19 cellular contexts compared by ENCODE assay signal in the genomic region with DNA sequence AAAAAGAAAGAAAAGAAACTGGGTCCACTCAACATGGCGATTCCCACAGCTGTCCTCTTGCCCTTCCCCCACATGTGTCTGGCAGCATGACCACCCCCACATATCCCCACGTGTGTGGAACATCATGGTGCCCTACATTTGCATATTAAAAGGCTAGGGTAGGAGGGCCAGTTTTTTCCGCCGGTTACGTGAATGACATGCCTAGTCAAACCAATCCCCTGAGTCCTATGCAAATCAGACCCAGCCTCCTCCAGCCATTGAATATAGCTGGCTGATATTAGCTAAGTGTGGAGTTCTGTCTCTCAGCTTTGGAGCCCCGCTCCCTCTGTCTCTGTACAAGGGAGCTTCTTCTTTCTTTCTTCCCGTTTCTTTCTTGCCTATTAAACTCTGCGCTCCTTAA. TPM values are rescaled to one million over a fixed set of nuclear protein-coding genes. Genes with fewer than 3 reads are reported as not detected.
DNase-seq lines count a peak whose midpoint lies in the region; ATAC-seq and TF ChIP-seq lines count a peak whose summit lies in the region.
"Had no signal": no experiment of that assay in that cellular context is flagged by ENCODE, and none has a peak within 500 bp of the region (broad histone marks: within the 10 kb centered on the region; RNA-seq: fewer than 3 reads in every experiment).

No MANE protein-coding gene starts in this region.

- H3K9me3 Mint-ChIP-seq in CD8-positive, alpha-beta T cell, result no peaks in the 10 kb centered on the region
- H3K9me3 Mint-ChIP-seq: activated naive CD4-positive, alpha-beta T cell treated with anti-CD3 and anti-CD28 coated beads, Interleukin-2, amount 10 ng/mL, durations not matched to agents 7 days and 5 days had no signal

- no peak overlapping the region for H3K4me2 ChIP-seq in neuronal stem cell (ENCODE audit: insufficient read depth, low read length, poor library complexity, severe bottlenecking)

- TF ChIP-seq CTCF in CD8-positive, alpha-beta T cell (IDR thresholded peaks at IDR 0.05), result no peak

- CTCF ChIA-PET in CD8-positive, alpha-beta T cell (lab: Charles Lee), result no interaction called here

- intact Hi-C loops in CD8-positive, alpha-beta T cell (cut with DNase I, micrococcal nuclease), result no loop called here
- intact Hi-C loops in right cardiac atrium (cut with DNase I), result no loop called here

- H3K4me3 Mint-ChIP-seq in CD8-positive, alpha-beta T cell, result no peak overlapping the region
- H3K4me3 Mint-ChIP-seq: activated naive CD4-positive, alpha-beta T cell treated with anti-CD3 and anti-CD28 coated beads, Interleukin-2, amount 10 ng/mL, durations not matched to agents 7 days and 5 days had no signal

- H2BK15ac ChIP-seq in neuronal stem cell (ENCODE audit: low read length), result no peak overlapping the region

- no CpG with 5 or more reads among the region's 8 CpGs for WGBS in neuronal stem cell (ENCODE audit: extremely low coverage in 2 of 2, insufficient read length in 2 of 2, insufficient replicate concordance in 1 of 2), 2 donors
- 79% methylated on average over 8 of the region's 8 CpGs for WGBS in right cardiac atrium

- H3K27me3 Mint-ChIP-seq in CD8-positive, alpha-beta T cell (ENCODE audit: low read depth), result peaks cover 18% of the 10 kb centered on the region

- H3K36me3 ChIP-seq in HUES48 (ENCODE audit: control insufficient read depth, insufficient read depth, low read length) (no peaks in the 10 kb centered on the region), neuronal stem cell (replicated peaks in 1 of 2; ENCODE audit: control insufficient read depth in 2 of 2, insufficient read depth in 2 of 2, low read length in 2 of 2) (no peaks in the 10 kb centered on the region)
- H3K36me3 ChIP-seq in CD8-positive, alpha-beta T cell (ENCODE audit: insufficient read depth, low read length), result no peaks in the 10 kb centered on the region
- H3K36me3 ChIP-seq: breast epithelium, lower lobe of right lung, sigmoid colon, WERI-Rb-1 had no signal

- peaks cover 26% of the 10 kb centered on the region for H3K4me1 ChIP-seq in HUES48 (ENCODE audit: control insufficient read depth, insufficient read depth, low read length)
- H3K4me1 ChIP-seq in neuronal stem cell (ENCODE audit: control insufficient read depth in 2 of 2, insufficient read depth in 1 of 2, low read depth in 1 of 2, low read length in 2 of 2), result peaks cover 2 to 3% of the 10 kb centered on the region in 2 donors
- no peaks in the 10 kb centered on the region for H3K4me1 ChIP-seq in CD8-positive, alpha-beta T cell (ENCODE audit: insufficient read depth, low read length)
- H3K4me1 ChIP-seq in right cardiac atrium (ENCODE audit: control insufficient read depth, insufficient read depth, low read length), result peaks cover 2% of the 10 kb centered on the region
- H3K4me1 ChIP-seq: breast epithelium, lower lobe of right lung had no signal

- H3K27ac ChIP-seq in HUES48 (ENCODE audit: low read depth, low read length) (peak overlapping the region; percentile 83), neuronal stem cell (replicated peaks; ENCODE audit: low read length) (no peak overlapping the region), right cardiac atrium (ENCODE audit: low read length) (no peak overlapping the region)
- H3K27ac ChIP-seq in CD8-positive, alpha-beta T cell (ENCODE audit: low read depth, low read length), result no peak overlapping the region
- H3K27ac ChIP-seq: breast epithelium, lower lobe of right lung, sigmoid colon, WERI-Rb-1 had no signal

- H4K8ac ChIP-seq in neuronal stem cell (ENCODE audit: low read depth, low read length), result no peak overlapping the region

- no peak overlapping the region for H3K23ac ChIP-seq in neuronal stem cell (ENCODE audit: low read depth, low read length, poor library complexity)

- H3K27me3 ChIP-seq in HUES48 (ENCODE audit: control insufficient read depth, insufficient read depth, low read length) (no peaks in the 10 kb centered on the region), neuronal stem cell (ENCODE audit: control insufficient read depth in 3 of 3, insufficient read depth in 3 of 3, low read depth in 1 of 3, low read length in 3 of 3) (peaks cover 0 to 4% (median 0%) of the 10 kb centered on the region in 3 experiments), right cardiac atrium (ENCODE audit: control insufficient read depth, insufficient read depth) (no peaks in the 10 kb centered on the region)
- H3K27me3 ChIP-seq in CD8-positive, alpha-beta T cell (ENCODE audit: insufficient read depth, low read length), result no peaks in the 10 kb centered on the region
- H3K27me3 ChIP-seq: breast epithelium, sigmoid colon had no signal

- H2BK120ac ChIP-seq in neuronal stem cell (ENCODE audit: low read depth, low read length), result no peak overlapping the region

- no peaks in the 10 kb centered on the region for H3K9me3 ChIP-seq in HUES48 (ENCODE audit: control insufficient read depth, insufficient read depth, low read length)
- H3K9me3 ChIP-seq in neuronal stem cell (replicated peaks in 1 of 2; ENCODE audit: control insufficient read depth in 2 of 2, insufficient read depth in 1 of 2, low read depth in 1 of 2, low read length in 2 of 2), result no peaks in the 10 kb centered on the region
- no peaks in the 10 kb centered on the region for H3K9me3 ChIP-seq in CD8-positive, alpha-beta T cell (ENCODE audit: low read length)
- no peaks in the 10 kb centered on the region for H3K9me3 ChIP-seq in right cardiac atrium (ENCODE audit: control insufficient read depth, low read length)
- H3K9me3 ChIP-seq: breast epithelium, lower lobe of right lung, sigmoid colon had no signal

- H3K79me1 ChIP-seq in neuronal stem cell (ENCODE audit: low read depth, low read length), result no peaks in the 10 kb centered on the region

- H2BK5ac ChIP-seq in neuronal stem cell (ENCODE audit: low read length), result no peak overlapping the region

- ATAC-seq in GM21529 (IDR thresholded peaks at IDR 0.05; ENCODE audit: unreplicated experiment), result no peak
- ATAC-seq in CD8-positive, alpha-beta T cell, result no peak
- ATAC-seq in right cardiac atrium, result no peak
- ATAC-seq: lower lobe of right lung had no signal

- H3K9ac ChIP-seq in HUES48 (ENCODE audit: low read depth, low read length) (no peak overlapping the region), neuronal stem cell (ENCODE audit: low read depth, low read length, poor library complexity) (no peak overlapping the region)

- peak overlapping the region; percentile 82 for H2AFZ ChIP-seq in neuronal stem cell (ENCODE audit: low read length)

- H3K4me3 ChIP-seq in HUES48 (ENCODE audit: low read depth, low read length) (0 out of 2 replicates have a peak overlapping the region, but pooled peaks have one; percentile 33), neuronal stem cell (ENCODE audit: low read length in 2 of 2) (no peak overlapping the region), right cardiac atrium (ENCODE audit: low read length) (no peak overlapping the region)
- H3K4me3 ChIP-seq in CD8-positive, alpha-beta T cell (ENCODE audit: low read depth, low read length), result no peak overlapping the region
- H3K4me3 ChIP-seq: breast epithelium, lower lobe of right lung, sigmoid colon had no signal

- no peaks in the 10 kb centered on the region for H3K4me1 Mint-ChIP-seq in CD8-positive, alpha-beta T cell (ENCODE audit: low read depth)
- H3K4me1 Mint-ChIP-seq: CD14-positive monocyte had no signal

- no peak overlapping the region for H3K14ac ChIP-seq in neuronal stem cell (ENCODE audit: low read length)

- no peak overlapping the region for H3K27ac Mint-ChIP-seq in CD8-positive, alpha-beta T cell
- H3K27ac Mint-ChIP-seq: activated naive CD4-positive, alpha-beta T cell treated with anti-CD3 and anti-CD28 coated beads, Interleukin-2, amount 10 ng/mL, durations not matched to agents 7 days and 5 days; CD14-positive monocyte had no signal

- no peak overlapping the region for H3K18ac ChIP-seq in neuronal stem cell (ENCODE audit: low read length)

- peak; percentile 46 to 70 for DNase-seq in NOMO-1 (lab: John Stamatoyannopoulos, UW; ENCODE audit: unreplicated experiment in 2 of 2)
- DNase-seq in anterior cingulate cortex (lab: John Stamatoyannopoulos, UW), result peak in 33 of 58 donors; percentile 1 to 73 (median 22)
- DNase-seq in neuronal stem cell (ENCODE audit: low spot score), result no peak
- no peak for DNase-seq in GM19240 (ENCODE audit: insufficient read length, low spot score)
- DNase-seq in CD8-positive, alpha-beta T cell, result no peak
- DNase-seq in right cardiac atrium, result no peak
- DNase-seq: activated CD8-positive, alpha-beta memory T cell treated with anti-CD3 and anti-CD28 coated beads, Interleukin-2, amount 50 U/mL, for 48 hours; activated naive CD4-positive, alpha-beta T cell treated with anti-CD3 and anti-CD28 coated beads, Interleukin-2, amount 10 ng/mL, durations not matched to agents 7 days and 5 days; lower lobe of right lung; NCI-H1436 treated with DMSO at 0.1 percent for 48 hours; NCI-H748 treated with DMSO at 0.1 percent for 48 hours; SHP77 treated with DMSO at 0.1 percent for 48 hours; sigmoid colon; stimulated activated CD4-positive, alpha-beta T cell treated with anti-CD3 and anti-CD28 coated beads, Interleukin-4, amount 100 ng/mL, for 1 hour; WERI-Rb-1 had no signal

- no peak overlapping the region for H3K4ac ChIP-seq in neuronal stem cell (ENCODE audit: low read length)

- no peak overlapping the region for H2AK5ac ChIP-seq in neuronal stem cell (ENCODE audit: low read depth, low read length)

- no peak overlapping the region for H2BK12ac ChIP-seq in neuronal stem cell (ENCODE audit: low read length)

- POLR2A ChIA-PET in CD8-positive, alpha-beta T cell (lab: Charles Lee), result no interaction called here

- H3K36me3 Mint-ChIP-seq in CD8-positive, alpha-beta T cell, result no peaks in the 10 kb centered on the region
- H3K36me3 Mint-ChIP-seq: activated naive CD4-positive, alpha-beta T cell treated with anti-CD3 and anti-CD28 coated beads, Interleukin-2, amount 10 ng/mL, durations not matched to agents 7 days and 5 days; CD14-positive monocyte had no signal

- H4K91ac ChIP-seq in neuronal stem cell (ENCODE audit: low read depth, low read length, poor library complexity), result no peak overlapping the region

RNA-seq across cellular contexts. Expression of a gene that starts 33.0 kb away (rescaled TPM):
- 40.0 TPM for polyA plus RNA-seq in neuronal stem cell (2013, experiment 1 of 2)
- polyA plus RNA-seq in neuronal stem cell (2013, experiment 2 of 2), result 42.4 TPM
- total RNA-seq in CD8-positive, alpha-beta T cell, result 1 to 10 TPM; 1.6 to 2.7 TPM
- total RNA-seq in right cardiac atrium, result 1 to 10 TPM; 2.8 to 6.0 (median 4.4) TPM
- polyA plus RNA-seq in right cardiac atrium, result 4.1 TPM

Comparison
In these comparisons a context has a peak if more than half of its experiments do, and no peak if none do; other contexts are left out.
1. DNase-seq: peak in NOMO-1 (2 of 2) and anterior cingulate cortex (33 of 58); none in neuronal stem cell (single experiment), GM19240 (single experiment), CD8-positive, alpha-beta T cell (0 of 7) and right cardiac atrium (0 of 3).